9 cellular contexts compared by ENCODE assay signal in genomic region chr16:51762081-51762995, GRCh38.
A peak's percentile ranks its signal among the peaks of the same experiment; 100 is the strongest.
DNase-seq lines count a peak whose midpoint lies in the region; ATAC-seq, FAIRE-seq and TF ChIP-seq lines count a peak whose summit lies in the region.
"Had no signal": no experiment of that assay in that cellular context is flagged by ENCODE, and none has a peak within 500 bp of the region (broad histone marks: within the 10 kb centered on the region; RNA-seq: fewer than 3 reads in every experiment).

No MANE protein-coding gene starts in this region.

- no peak overlapping the region for H3K27ac Mint-ChIP-seq in T-helper 2 cell treated with Interferon-gamma antibody and Interleukin-4, amounts not matched to agents 5 μg/mL and 100 μg/mL, for 36 hours
- H3K27ac Mint-ChIP-seq in chondrocyte (ENCODE audit: unreplicated experiment) = no peak overlapping the region

- TF ChIP-seq CTCF in A549 (IDR thresholded peaks at IDR 0.05) (peak; percentile 84), chondrocyte (IDR thresholded peaks at IDR 0.05) (peak; percentile 92), left lung (IDR thresholded peaks at IDR 0.05) (peak; percentile 75 to 87)

- peaks cover 0 to 21% of the 10 kb centered on the region in 2 donors for H3K27me3 ChIP-seq in left lung

- H3K27ac ChIP-seq in A549 = peak overlapping the region in 1 of 2 experiments; percentile 46; a peak in 2 of 6 replicates
- no peak overlapping the region for H3K27ac ChIP-seq in left lung
- H3K27ac ChIP-seq: skin epidermis had no signal

- peaks cover 2% of the 10 kb centered on the region for H3K27me3 Mint-ChIP-seq in T-helper 2 cell treated with Interferon-gamma antibody and Interleukin-4, amounts not matched to agents 5 μg/mL and 100 μg/mL, for 36 hours (ENCODE audit: low read depth)
- H3K27me3 Mint-ChIP-seq in chondrocyte (ENCODE audit: low read depth) = peaks cover 60% of the 10 kb centered on the region

- no peaks in the 10 kb centered on the region for H3K36me3 ChIP-seq in left lung

- peak overlapping the region; percentile 57 for H3K4me2 ChIP-seq in A549

- POLR2A ChIA-PET in A549 (lab: Yijun Ruan, JAX) = no interaction called here

- DNase-seq in A549 (ENCODE audit: low read depth in 1 of 2, low spot score in 1 of 2) (peak; percentile 51 to 70), GM12891 (ENCODE audit: insufficient read length, low spot score) (peak; percentile 54), NCI-H1105 (lab: John Stamatoyannopoulos, UW) (peak; percentile 81), chondrocyte (ENCODE audit: low spot score) (peak; percentile 90), left lung (peak; percentile 60 to 91)
- DNase-seq in T-helper 2 cell treated with Interferon-gamma antibody and Interleukin-4, amounts not matched to agents 5 μg/mL and 100 μg/mL, for 36 hours (ENCODE audit: low spot score) = peak; percentile 30
- peak; percentile 42 for DNase-seq in stimulated activated CD8-positive, alpha-beta memory T cell treated with anti-CD3 and anti-CD28 coated beads, Interleukin-15, amount 100 ng/mL, for 24 hours (ENCODE audit: low read depth)

- ATAC-seq in A549 (peak; percentile 98 to 100), HG02759 (IDR thresholded peaks at IDR 0.05; ENCODE audit: unreplicated experiment) (peak; percentile 91), left lung (peak; percentile 99)

- peak; percentile 86 to 94 for TF ChIP-seq RAD21 in A549 (conservative IDR thresholded peaks at IDR 0.05 in 1 of 2, IDR thresholded peaks at IDR 0.05 in 1 of 2)

- TF ChIP-seq EP300 in A549 (IDR thresholded peaks at IDR 0.05) = no peak

- intact Hi-C loops in left lung (cut with DNase I) = no loop called here

- no peaks in the 10 kb centered on the region for H3K9me3 Mint-ChIP-seq in T-helper 2 cell treated with Interferon-gamma antibody and Interleukin-4, amounts not matched to agents 5 μg/mL and 100 μg/mL, for 36 hours
- no peaks in the 10 kb centered on the region for H3K9me3 Mint-ChIP-seq in chondrocyte (ENCODE audit: low read depth)

- no peaks in the 10 kb centered on the region for H3K9me3 ChIP-seq in A549
- H3K9me3 ChIP-seq in left lung = no peaks in the 10 kb centered on the region

- H3K4me1 ChIP-seq in A549 (peaks cover 6% of the 10 kb centered on the region; the same call in 2 of the 3 replicates), left lung (no peaks in the 10 kb centered on the region)

- 29% methylated on average over 30 of the region's 30 CpGs for WGBS in A549 (ENCODE audit: missing lambda C conversion rate)

- no peak overlapping the region for H3K4me3 Mint-ChIP-seq in T-helper 2 cell treated with Interferon-gamma antibody and Interleukin-4, amounts not matched to agents 5 μg/mL and 100 μg/mL, for 36 hours
- no peak overlapping the region for H3K4me3 Mint-ChIP-seq in chondrocyte (ENCODE audit: unreplicated experiment)

- CTCF ChIA-PET in A549 (lab: Yijun Ruan, JAX) = interaction anchor here (0.6 to 2.6 kb wide), 17 partner anchors 11 to 750 kb away, joined by 3 to 8 read pairs (median 4); no protein-coding TSS in a partner anchor

- H3K4me1 Mint-ChIP-seq in T-helper 2 cell treated with Interferon-gamma antibody and Interleukin-4, amounts not matched to agents 5 μg/mL and 100 μg/mL, for 36 hours (ENCODE audit: low read depth) = no peaks in the 10 kb centered on the region
- peaks cover 8% of the 10 kb centered on the region for H3K4me1 Mint-ChIP-seq in chondrocyte (ENCODE audit: low read depth)

- FAIRE-seq in A549 (lab: Jason Lieb, UNC) = no peak
- peak; percentile 55 for FAIRE-seq in GM12891 (lab: Jason Lieb, UNC)

- no peak for TF ChIP-seq POLR2A in A549 (IDR thresholded peaks at IDR 0.05; ENCODE audit: low read length)
- TF ChIP-seq POLR2A in GM12891 (IDR thresholded peaks at IDR 0.05; ENCODE audit: low read depth, low read length) = no peak

- no peak overlapping the region for H3K4me3 ChIP-seq in A549
- H3K4me3 ChIP-seq in left lung = no peak overlapping the region
- H3K4me3 ChIP-seq: skin epidermis had no signal

- H3K36me3 Mint-ChIP-seq in T-helper 2 cell treated with Interferon-gamma antibody and Interleukin-4, amounts not matched to agents 5 μg/mL and 100 μg/mL, for 36 hours (ENCODE audit: low read depth) = no peaks in the 10 kb centered on the region
- no peaks in the 10 kb centered on the region for H3K36me3 Mint-ChIP-seq in chondrocyte (ENCODE audit: low read depth)

TF ChIP-seq in A549, 52 proteins besides CTCF, POLR2A, EP300 and RAD21:
- TF ChIP-seq PHF8 (IDR thresholded peaks at IDR 0.05; ENCODE audit: borderline replicate concordance, low read depth) (no peak), JUNB (IDR thresholded peaks at IDR 0.05) (no peak), E2F6 (IDR thresholded peaks at IDR 0.05; ENCODE audit: borderline replicate concordance, low read depth) (no peak), SMC3 (IDR thresholded peaks at IDR 0.05) (peak; percentile 95), FOSB (CRISPR knock-in tag; IDR thresholded peaks at IDR 0.05) (no peak)
TF ChIP-seq in A549: peak in this region for 1.

TF ChIP-seq in GM12891, 5 proteins besides CTCF, POLR2A, EP300 and RAD21:
- TF ChIP-seq SPI1 (IDR thresholded peaks at IDR 0.05; ENCODE audit: low read depth, low read length) (no peak), PAX5 (IDR thresholded peaks at IDR 0.05; ENCODE audit: insufficient read depth, low read length, severe bottlenecking) (no peak), TAF1 (IDR thresholded peaks at IDR 0.05; ENCODE audit: low read depth, low read length) (no peak), POU2F2 (IDR thresholded peaks at IDR 0.05; ENCODE audit: low read depth, low read length) (no peak), POLR2AphosphoS5 (IDR thresholded peaks at IDR 0.05; ENCODE audit: low read depth, low read length) (no peak)

Comparison
In these comparisons a context has a peak if more than half of its experiments do, and no peak if none do; other contexts are left out.
1. DNase-seq: peak in every context shown above with its lines; median percentile 90 in chondrocyte; 81 in NCI-H1105; 76 in left lung; 60 in A549; 54 in GM12891; 42 in stimulated activated CD8-positive, alpha-beta memory T cell treated with anti-CD3 and anti-CD28 coated beads, Interleukin-15, amount 100 ng/mL, for 24 hours; 30 in T-helper 2 cell treated with Interferon-gamma antibody and Interleukin-4, amounts not matched to agents 5 μg/mL and 100 μg/mL, for 36 hours.